ENCODE assay signal across 14 cellular contexts in genomic region chr17:44738214-44738906, GRCh38. TPM values are rescaled to one million over a fixed set of nuclear protein-coding genes. Genes with fewer than 3 reads are reported as not detected.
DNase-seq lines count a peak whose midpoint lies in the region; ATAC-seq and TF ChIP-seq lines count a peak whose summit lies in the region.
"Had no signal": no experiment of that assay in that cellular context is flagged by ENCODE, and none has a peak within 500 bp of the region (broad histone marks: within the 10 kb centered on the region; RNA-seq: fewer than 3 reads in every experiment).

No MANE protein-coding gene starts in this region.

- no peak overlapping the region for H3K4me3 Mint-ChIP-seq in natural killer cell treated with Interleukin-12 subunit alpha and Interleukin-12 subunit beta and Interleukin-15 and Interleukin-18, amount 100 ng/mL, for 72 hours
- no peak overlapping the region for H3K4me3 Mint-ChIP-seq in natural killer cell
- H3K4me3 Mint-ChIP-seq: activated T-helper 1 cell treated with anti-CD3 and anti-CD28 coated beads, Interleukin-12 subunit alpha, Interleukin-12 subunit beta, Interleukin-2, Interleukin-4 antibody, amounts not matched to agents 30 ng/mL and 10 ng/mL and 1 ng/mL, durations not matched to agents 14 hours and 24 hours and 36 hours had no signal

- peak; percentile 64 to 78 for ATAC-seq in natural killer cell treated with Interleukin-12 subunit alpha and Interleukin-12 subunit beta and Interleukin-15 and Interleukin-18, amount 100 ng/mL, for 72 hours
- ATAC-seq in natural killer cell = no peak
- no peak for ATAC-seq in body of pancreas

- H3K27me3 ChIP-seq in body of pancreas = no peaks in the 10 kb centered on the region
- H3K27me3 ChIP-seq: ascending aorta had no signal

- no peak for DNase-seq in natural killer cell treated with Interleukin-12 subunit alpha and Interleukin-12 subunit beta and Interleukin-15 and Interleukin-18, amount 100 ng/mL, for 72 hours (ENCODE audit: low spot score)
- DNase-seq in natural killer cell (no peak), LHCN-M2 (ENCODE audit: low read depth) (peak; percentile 27), fibroblast of mammary gland (ENCODE audit: low read depth) (peak; percentile 40), hepatic stellate cell (ENCODE audit: low spot score) (no peak), body of pancreas (no peak), mesenteric fat pad (ENCODE audit: low spot score) (no peak)
- DNase-seq in activated CD8-positive, alpha-beta memory T cell treated with anti-CD3 and anti-CD28 coated beads, Interleukin-2, amount 50 U/mL, for 4 hours = no peak
- DNase-seq: activated CD4-positive, alpha-beta T cell treated with anti-CD3 and anti-CD28 coated beads for 4 hours; effector memory CD4-positive, alpha-beta T cell; mesendoderm; NCI-H2081 treated with DMSO at 0.1 percent for 48 hours had no signal

- no peak overlapping the region for H3K27ac Mint-ChIP-seq in natural killer cell treated with Interleukin-12 subunit alpha and Interleukin-12 subunit beta and Interleukin-15 and Interleukin-18, amount 100 ng/mL, for 72 hours
- H3K27ac Mint-ChIP-seq in natural killer cell = no peak overlapping the region
- H3K27ac Mint-ChIP-seq: activated T-helper 1 cell treated with anti-CD3 and anti-CD28 coated beads, Interleukin-12 subunit alpha, Interleukin-12 subunit beta, Interleukin-2, Interleukin-4 antibody, amounts not matched to agents 30 ng/mL and 10 ng/mL and 1 ng/mL, durations not matched to agents 14 hours and 24 hours and 36 hours had no signal

- H3K4me3 ChIP-seq in fibroblast of mammary gland (ENCODE audit: control insufficient read depth, low read depth, low read length) (no peak overlapping the region), body of pancreas (no peak overlapping the region)
- H3K4me3 ChIP-seq: ascending aorta had no signal

- H3K27me3 Mint-ChIP-seq in natural killer cell treated with Interleukin-12 subunit alpha and Interleukin-12 subunit beta and Interleukin-15 and Interleukin-18, amount 100 ng/mL, for 72 hours = no peaks in the 10 kb centered on the region
- H3K27me3 Mint-ChIP-seq in natural killer cell (ENCODE audit: low read depth in 2 of 2) = no peaks in the 10 kb centered on the region

- no peaks in the 10 kb centered on the region for H3K36me3 Mint-ChIP-seq in natural killer cell treated with Interleukin-12 subunit alpha and Interleukin-12 subunit beta and Interleukin-15 and Interleukin-18, amount 100 ng/mL, for 72 hours
- no peaks in the 10 kb centered on the region for H3K36me3 Mint-ChIP-seq in natural killer cell

- no peaks in the 10 kb centered on the region for H3K9me3 ChIP-seq in body of pancreas
- H3K9me3 ChIP-seq: ascending aorta had no signal

- 75 to 80% methylated on average over 1 to 3 of the region's 3 CpGs for WGBS in body of pancreas, 2 donors

- TF ChIP-seq CTCF in natural killer cell (IDR thresholded peaks at IDR 0.05) = no peak
- TF ChIP-seq CTCF in fibroblast of mammary gland (conservative IDR thresholded peaks at IDR 0.05; ENCODE audit: control insufficient read depth, insufficient read depth, low read depth, low read length) = no peak
- no peak for TF ChIP-seq CTCF in body of pancreas (IDR thresholded peaks at IDR 0.05)

- H3K4me1 Mint-ChIP-seq in natural killer cell treated with Interleukin-12 subunit alpha and Interleukin-12 subunit beta and Interleukin-15 and Interleukin-18, amount 100 ng/mL, for 72 hours (ENCODE audit: low read depth in 2 of 2) = peaks cover 0 to 6% of the 10 kb centered on the region in 2 donors
- H3K4me1 Mint-ChIP-seq in natural killer cell = no peaks in the 10 kb centered on the region

- H3K36me3 ChIP-seq in body of pancreas (replicated peaks in 1 of 2; ENCODE audit: insufficient read depth in 1 of 2, low read depth in 2 of 2) = no peaks in the 10 kb centered on the region
- H3K36me3 ChIP-seq: ascending aorta had no signal

- intact Hi-C loops in natural killer cell (cut with micrococcal nuclease) (no loop called here), body of pancreas (cut with DNase I) (no loop called here)

- H3K27ac ChIP-seq in body of pancreas = no peak overlapping the region
- H3K27ac ChIP-seq: ascending aorta had no signal

- H3K9me3 Mint-ChIP-seq in natural killer cell treated with Interleukin-12 subunit alpha and Interleukin-12 subunit beta and Interleukin-15 and Interleukin-18, amount 100 ng/mL, for 72 hours = no peaks in the 10 kb centered on the region
- no peaks in the 10 kb centered on the region for H3K9me3 Mint-ChIP-seq in natural killer cell
- H3K9me3 Mint-ChIP-seq: activated T-helper 1 cell treated with anti-CD3 and anti-CD28 coated beads, Interleukin-12 subunit alpha, Interleukin-12 subunit beta, Interleukin-2, Interleukin-4 antibody, amounts not matched to agents 30 ng/mL and 10 ng/mL and 1 ng/mL, durations not matched to agents 14 hours and 24 hours and 36 hours had no signal

- TF ChIP-seq POLR2A in body of pancreas (IDR thresholded peaks at IDR 0.05) = no peak

- H3K4me1 ChIP-seq in body of pancreas = no peaks in the 10 kb centered on the region
- H3K4me1 ChIP-seq: ascending aorta had no signal

RNA-seq across cellular contexts. Expression of gene ADAM11, which starts 20.4 kb away (rescaled TPM):
- under 1 TPM; 0.31 to 0.53 TPM for total RNA-seq in natural killer cell treated with Interleukin-12 subunit alpha and Interleukin-12 subunit beta and Interleukin-15 and Interleukin-18, amount 100 ng/mL, for 72 hours
- total RNA-seq in natural killer cell (under 1 TPM; 0.18 to 0.28 (median 0.28) TPM), LHCN-M2 (2014; rRNA removed) (0.26 and 0.40 TPM in 2 replicates), body of pancreas (under 1 TPM; under 0.01 TPM), mesenteric fat pad (0.67 TPM)
- polyA plus RNA-seq in LHCN-M2 (2012) = 0.39 TPM
- total RNA-seq: ascending aorta had no signal

RNA-seq across cellular contexts. Expression of gene DBF4B, which starts 29.9 kb away (rescaled TPM):
- 10 to 100 TPM; 18.0 to 48.1 TPM for total RNA-seq in natural killer cell treated with Interleukin-12 subunit alpha and Interleukin-12 subunit beta and Interleukin-15 and Interleukin-18, amount 100 ng/mL, for 72 hours
- 1 to 10 TPM; 3.0 to 4.1 (median 4.1) TPM for total RNA-seq in natural killer cell
- 14.4 and 14.5 TPM in 2 replicates for total RNA-seq in LHCN-M2 (2014; rRNA removed)
- 8.1 TPM for polyA plus RNA-seq in LHCN-M2 (2012)
- total RNA-seq in body of pancreas = 1 to 10 TPM; 2.0 to 3.4 TPM
- total RNA-seq in mesenteric fat pad = 5.2 TPM

RNA-seq across cellular contexts. Expression of gene CCDC43, which starts 48.8 kb away (rescaled TPM):
- 10 to 100 TPM; 27.6 to 36.0 TPM for total RNA-seq in natural killer cell treated with Interleukin-12 subunit alpha and Interleukin-12 subunit beta and Interleukin-15 and Interleukin-18, amount 100 ng/mL, for 72 hours
- 10 to 100 TPM; 20.2 to 26.9 (median 23.7) TPM for total RNA-seq in natural killer cell
- total RNA-seq in LHCN-M2 (2014; rRNA removed) = 30.1 and 30.7 TPM in 2 replicates
- polyA plus RNA-seq in LHCN-M2 (2012) = 16.4 TPM
- 1 to 10 TPM; 5.9 to 7.0 TPM for total RNA-seq in body of pancreas
- total RNA-seq in mesenteric fat pad = 16.5 TPM

Comparison
In these comparisons a context has a peak if more than half of its experiments do, and no peak if none do; other contexts are left out.
1. ATAC-seq: peak in natural killer cell treated with Interleukin-12 subunit alpha and Interleukin-12 subunit beta and Interleukin-15 and Interleukin-18, amount 100 ng/mL, for 72 hours (2 of 2); none in natural killer cell (0 of 3) and body of pancreas (single experiment).
2. DNase-seq: peak in LHCN-M2 (single experiment) and fibroblast of mammary gland (single experiment); none in natural killer cell treated with Interleukin-12 subunit alpha and Interleukin-12 subunit beta and Interleukin-15 and Interleukin-18, amount 100 ng/mL, for 72 hours (single experiment), natural killer cell (single experiment), activated CD8-positive, alpha-beta memory T cell treated with anti-CD3 and anti-CD28 coated beads, Interleukin-2, amount 50 U/mL, for 4 hours (single experiment), hepatic stellate cell (single experiment), body of pancreas (0 of 4) and mesenteric fat pad (single experiment).